Comparison of ENCODE assay signal across 10 cellular contexts in genomic region chr2:91442246-91442905, GRCh38.
A peak's percentile ranks its signal among the peaks of the same experiment; 100 is the strongest.
DNase-seq lines count a peak whose midpoint lies in the region; ATAC-seq and TF ChIP-seq lines count a peak whose summit lies in the region.
"Had no signal": no experiment of that assay in that cellular context is flagged by ENCODE, and none has a peak within 500 bp of the region (broad histone marks: within the 10 kb centered on the region; RNA-seq: fewer than 3 reads in every experiment).

No MANE protein-coding gene starts in this region.

- peaks cover 0 to 5% of the 10 kb centered on the region in 2 donors for H3K4me1 ChIP-seq in lung (ENCODE audit: control insufficient read depth in 2 of 2, insufficient read depth in 2 of 2, low read length in 2 of 2)

- peaks cover 5% of the 10 kb centered on the region for H3K4me1 Mint-ChIP-seq in stimulated activated naive CD8-positive, alpha-beta T cell treated with anti-CD3 and anti-CD28 coated beads, Interleukin-15, amount 100 ng/mL, for 72 hours
- no peaks in the 10 kb centered on the region for H3K4me1 Mint-ChIP-seq in chondrocyte (ENCODE audit: low read depth)

- no peak overlapping the region for H3K27ac Mint-ChIP-seq in stimulated activated naive CD8-positive, alpha-beta T cell treated with anti-CD3 and anti-CD28 coated beads, Interleukin-15, amount 100 ng/mL, for 72 hours
- H3K27ac Mint-ChIP-seq in chondrocyte (ENCODE audit: unreplicated experiment), result no peak overlapping the region

- peaks cover 4% of the 10 kb centered on the region for H3K36me3 Mint-ChIP-seq in chondrocyte (ENCODE audit: low read depth)

- peaks cover 38% of the 10 kb centered on the region for H3K27me3 Mint-ChIP-seq in stimulated activated naive CD8-positive, alpha-beta T cell treated with anti-CD3 and anti-CD28 coated beads, Interleukin-15, amount 100 ng/mL, for 72 hours
- no peaks in the 10 kb centered on the region for H3K27me3 Mint-ChIP-seq in chondrocyte (ENCODE audit: low read depth)

- 6 to 9% methylated on average over 82 of the region's 82 CpGs for WGBS in lung, 2 donors

- peaks cover 7 to 9% of the 10 kb centered on the region in 2 donors for H3K9me3 Mint-ChIP-seq in stimulated activated naive CD8-positive, alpha-beta T cell treated with anti-CD3 and anti-CD28 coated beads, Interleukin-15, amount 100 ng/mL, for 72 hours
- H3K9me3 Mint-ChIP-seq in chondrocyte (ENCODE audit: low read depth), result peaks cover 12% of the 10 kb centered on the region

- peaks cover 0 to 4% of the 10 kb centered on the region in 2 donors for H3K9me3 ChIP-seq in lung (ENCODE audit: control insufficient read depth in 2 of 2, insufficient read depth in 1 of 2, low read length in 1 of 2)

- H3K36me3 ChIP-seq in lung (ENCODE audit: control insufficient read depth in 2 of 2, insufficient read depth in 2 of 2, low read length in 2 of 2), result no peaks in the 10 kb centered on the region

- peak; percentile 22 for DNase-seq in stimulated activated naive CD8-positive, alpha-beta T cell treated with anti-CD3 and anti-CD28 coated beads, Interleukin-15, Interleukin-2, amounts not matched to agents 100 U/mL and 50 U/mL, for 24 hours
- DNase-seq in stimulated activated naive CD8-positive, alpha-beta T cell treated with anti-CD3 and anti-CD28 coated beads, Interleukin-15, amount 100 ng/mL, for 72 hours, result no peak
- peak; percentile 98 for DNase-seq in chondrocyte (ENCODE audit: low spot score)
- DNase-seq in lung (ENCODE audit: low spot score), result no peak
- DNase-seq in NCI-H2196 (lab: John Stamatoyannopoulos, UW; ENCODE audit: unreplicated experiment), result no peak
- no peak for DNase-seq in GM19240 (ENCODE audit: insufficient read length, low spot score)
- DNase-seq: hypothalamus had no signal

- H3K4me3 ChIP-seq in lung, result no peak overlapping the region

- H3K27me3 ChIP-seq in lung (ENCODE audit: control insufficient read depth, insufficient read depth), result peaks cover 7% of the 10 kb centered on the region

- no peak for ATAC-seq in stimulated activated naive CD8-positive, alpha-beta T cell treated with anti-CD3 and anti-CD28 coated beads, Interleukin-15, Interleukin-2, amounts not matched to agents 100 U/mL and 50 U/mL, for 24 hours
- no peak for ATAC-seq in stimulated activated naive CD8-positive, alpha-beta T cell treated with anti-CD3 and anti-CD28 coated beads, Interleukin-15, amount 100 ng/mL, for 72 hours
- ATAC-seq in lung (ENCODE audit: insufficient read depth, low FRiP score), result peak; percentile 41
- no peak for ATAC-seq in GM21390 (IDR thresholded peaks at IDR 0.05; ENCODE audit: unreplicated experiment)
- ATAC-seq in HG03342 (IDR thresholded peaks at IDR 0.05; ENCODE audit: unreplicated experiment), result no peak

- TF ChIP-seq CTCF in chondrocyte (IDR thresholded peaks at IDR 0.05) (no peak), lung (IDR thresholded peaks at IDR 0.05; ENCODE audit: control extremely low read depth, extremely low read depth) (no peak)

- H3K4me3 Mint-ChIP-seq in stimulated activated naive CD8-positive, alpha-beta T cell treated with anti-CD3 and anti-CD28 coated beads, Interleukin-15, amount 100 ng/mL, for 72 hours, result peak overlapping the region in 1 of 2 donors; percentile 10
- no peak overlapping the region for H3K4me3 Mint-ChIP-seq in chondrocyte (ENCODE audit: unreplicated experiment)

- H3K27ac ChIP-seq in lung (ENCODE audit: low read depth in 1 of 2, low read length in 1 of 2), result no peak overlapping the region
- H3K27ac ChIP-seq: VCaP had no signal

Comparison
In these comparisons a context has a peak if more than half of its experiments do, and no peak if none do; other contexts are left out.
1. DNase-seq: peak in stimulated activated naive CD8-positive, alpha-beta T cell treated with anti-CD3 and anti-CD28 coated beads, Interleukin-15, Interleukin-2, amounts not matched to agents 100 U/mL and 50 U/mL, for 24 hours (single experiment) and chondrocyte (single experiment); none in stimulated activated naive CD8-positive, alpha-beta T cell treated with anti-CD3 and anti-CD28 coated beads, Interleukin-15, amount 100 ng/mL, for 72 hours (0 of 2), lung (single experiment), NCI-H2196 (single experiment) and GM19240 (single experiment).